25 cellular contexts compared by ENCODE assay signal in genomic region chr15:72859023-72859756, GRCh38.
A peak's percentile ranks its signal among the peaks of the same experiment; 100 is the strongest.
DNase-seq lines count a peak whose midpoint lies in the region; ATAC-seq and TF ChIP-seq lines count a peak whose summit lies in the region.
"Had no signal": no experiment of that assay in that cellular context is flagged by ENCODE, and none has a peak within 500 bp of the region (broad histone marks: within the 10 kb centered on the region; RNA-seq: fewer than 3 reads in every experiment).

No MANE protein-coding gene starts in this region.

- TF ChIP-seq EP300 in transverse colon (IDR thresholded peaks at IDR 0.05; ENCODE audit: low read depth), result no peak

- peak overlapping the region; percentile 31 for H2AFZ ChIP-seq in neuron (ENCODE audit: low read depth, low read length)
- H2AFZ ChIP-seq: PC-9 had no signal

- H3K4me1 Mint-ChIP-seq in CD4-positive, alpha-beta memory T cell, result no peaks in the 10 kb centered on the region

- no peak overlapping the region for H3K4me3 Mint-ChIP-seq in CD4-positive, alpha-beta memory T cell

- H3K27ac ChIP-seq in transverse colon, result peak overlapping the region; percentile 28 to 57 (median 48)
- H3K27ac ChIP-seq in CD4-positive, alpha-beta memory T cell (ENCODE audit: low read depth, low read length), result no peak overlapping the region
- H3K27ac ChIP-seq: adrenal gland, brain microvascular endothelial cell, PC-9, spleen, upper lobe of left lung, VCaP had no signal

- ATAC-seq in GM21447 (IDR thresholded peaks at IDR 0.05; ENCODE audit: unreplicated experiment), result no peak

- H3K9me3 ChIP-seq in neuron (ENCODE audit: low read length), result no peaks in the 10 kb centered on the region
- H3K9me3 ChIP-seq in transverse colon, result no peaks in the 10 kb centered on the region
- no peaks in the 10 kb centered on the region for H3K9me3 ChIP-seq in CD4-positive, alpha-beta memory T cell (ENCODE audit: control insufficient read depth in 1 of 2, low read length in 2 of 2)
- H3K9me3 ChIP-seq: adrenal gland, MG63, spleen, upper lobe of left lung had no signal

- H3K36me3 ChIP-seq in neuron (ENCODE audit: insufficient read depth, low read length) (no peaks in the 10 kb centered on the region), transverse colon (no peaks in the 10 kb centered on the region)
- no peaks in the 10 kb centered on the region for H3K36me3 ChIP-seq in CD4-positive, alpha-beta memory T cell (ENCODE audit: insufficient read depth, low read length)
- H3K36me3 ChIP-seq: adrenal gland, brain microvascular endothelial cell, MG63, spleen, upper lobe of left lung had no signal

- H3K27me3 Mint-ChIP-seq in CD4-positive, alpha-beta memory T cell, result peaks cover 6 to 10% of the 10 kb centered on the region in 2 donors

- H3K4me3 ChIP-seq in neuron (ENCODE audit: low read length), result no peak overlapping the region
- H3K4me3 ChIP-seq in transverse colon, result no peak overlapping the region
- no peak overlapping the region for H3K4me3 ChIP-seq in CD4-positive, alpha-beta memory T cell (ENCODE audit: low read length in 2 of 2)
- H3K4me3 ChIP-seq: adrenal gland, lung, MG63, PC-9, spleen, upper lobe of left lung had no signal

- no peaks in the 10 kb centered on the region for H3K36me3 Mint-ChIP-seq in CD4-positive, alpha-beta memory T cell

- H3K9me3 Mint-ChIP-seq in CD4-positive, alpha-beta memory T cell, result peaks cover 0 to 2% (median 0%) of the 10 kb centered on the region in 8 donors

- peak in 2 of 5 experiments; percentile 19 to 28 for TF ChIP-seq CTCF in transverse colon (IDR thresholded peaks at IDR 0.05)

- in situ Hi-C loops in transverse colon (cut with MboI; ENCODE audit: low pct_ligation_motif_present in 1 of 4, low pct_unique_long_range_greater_than_20kb in 1 of 4, low sequenced_read_pairs in 3 of 4), result no loop called here

- TF ChIP-seq POLR2A in transverse colon (IDR thresholded peaks at IDR 0.05), result no peak

- CTCF ChIA-PET in CD4-positive, alpha-beta memory T cell (lab: Charles Lee; ENCODE audit: partially characterized antibody), result no interaction called here

- intact Hi-C loops in transverse colon (cut with DNase I; ENCODE audit: low total_unique reads), result no loop called here
- intact Hi-C loops in CD4-positive, alpha-beta memory T cell (cut with micrococcal nuclease), result no loop called here

- DNase-seq in SK-N-DZ (ENCODE audit: low spot score) (peak; percentile 25), hippocampal formation (lab: John Stamatoyannopoulos, UW) (peak; percentile 11 to 43), transverse colon (peak; percentile 28), NCI-H2227 treated with DMSO at 0.1 percent for 48 hours (lab: John Stamatoyannopoulos, UW) (no peak)
- no peak for DNase-seq in CD4-positive, alpha-beta memory T cell
- DNase-seq: activated CD4-positive, alpha-beta T cell treated with anti-CD3 and anti-CD28 coated beads for 48 hours; activated naive CD4-positive, alpha-beta T cell treated with Interleukin-2 at 50 U/mL for 16 hours; adrenal gland; brain microvascular endothelial cell; DND-41; effector CD4-positive, alpha-beta T cell; KBM-7; MG63; NCI-H1436; NCI-H510A treated with DMSO at 0.1 percent for 48 hours; NK-92 treated with Interleukin-12 subunit alpha and Interleukin-12 subunit beta, amount 100 ng/mL, for 24 hours; PC-9; SHP77; spleen; stimulated activated CD4-positive, alpha-beta T cell treated with anti-CD3 and anti-CD28 coated beads, Interleukin-4, amount 100 ng/mL, for 1 hour; upper lobe of left lung had no signal

- POLR2A ChIA-PET in CD4-positive, alpha-beta memory T cell (lab: Charles Lee; ENCODE audit: partially characterized antibody), result no interaction called here

- H3K4me1 ChIP-seq in neuron (ENCODE audit: insufficient read depth, low read length), result no peaks in the 10 kb centered on the region
- peaks cover 0 to 14% (median 9%) of the 10 kb centered on the region in 4 donors for H3K4me1 ChIP-seq in transverse colon
- no peaks in the 10 kb centered on the region for H3K4me1 ChIP-seq in CD4-positive, alpha-beta memory T cell (ENCODE audit: insufficient read depth, low read length)
- H3K4me1 ChIP-seq: adrenal gland, spleen, upper lobe of left lung had no signal

- H3K27me3 ChIP-seq in neuron (ENCODE audit: insufficient read depth, low read length) (peaks cover 5% of the 10 kb centered on the region), transverse colon (no peaks in the 10 kb centered on the region)
- no peaks in the 10 kb centered on the region for H3K27me3 ChIP-seq in CD4-positive, alpha-beta memory T cell (ENCODE audit: insufficient read depth, low read length)
- H3K27me3 ChIP-seq: adrenal gland, brain microvascular endothelial cell, MG63, upper lobe of left lung had no signal

- 46 to 68% methylated on average over 5 to 10 of the region's 10 CpGs for WGBS in transverse colon (ENCODE audit: low coverage in 1 of 2), 2 donors

- H3K27ac Mint-ChIP-seq in CD4-positive, alpha-beta memory T cell, result no peak overlapping the region

Comparison
In these comparisons a context has a peak if more than half of its experiments do, and no peak if none do; other contexts are left out.
1. DNase-seq: peak in SK-N-DZ (single experiment), hippocampal formation (2 of 2) and transverse colon (single experiment); none in CD4-positive, alpha-beta memory T cell (0 of 5) and NCI-H2227 treated with DMSO at 0.1 percent for 48 hours (single experiment).